Comparison of ENCODE assay signal across 26 cellular contexts in genomic region chr13:41945926-41946325, GRCh38. TPM values are rescaled to one million over a fixed set of nuclear protein-coding genes. Genes with fewer than 3 reads are reported as not detected.
DNase-seq lines count a peak whose midpoint lies in the region; ATAC-seq, FAIRE-seq and TF ChIP-seq lines count a peak whose summit lies in the region.
"Had no signal": no experiment of that assay in that cellular context is flagged by ENCODE, and none has a peak within 500 bp of the region (broad histone marks: within the 10 kb centered on the region; RNA-seq: fewer than 3 reads in every experiment).

No MANE protein-coding gene starts in this region.

- H3K4me1 Mint-ChIP-seq in activated naive CD8-positive, alpha-beta T cell (ENCODE audit: low read depth): peaks cover 10% of the 10 kb centered on the region
- peaks cover 9% of the 10 kb centered on the region for H3K4me1 Mint-ChIP-seq in activated naive CD8-positive, alpha-beta T cell treated with anti-CD3 and anti-CD28 coated beads, Interleukin-2, amount 50 U/mL, for 24 hours
- H3K4me1 Mint-ChIP-seq in astrocyte (ENCODE audit: low read depth, unreplicated experiment): peaks cover 11% of the 10 kb centered on the region
- H3K4me1 Mint-ChIP-seq: CD14-positive monocyte had no signal

- DNase-seq in activated naive CD8-positive, alpha-beta T cell treated with anti-CD3 and anti-CD28 coated beads, Interleukin-2, amount 50 U/mL, for 24 hours: no peak
- DNase-seq in astrocyte (ENCODE audit: low read depth): no peak
- DNase-seq in superior temporal gyrus (ENCODE audit: extremely low spot score): no peak
- DNase-seq: 8988T; ACHN; BE2C; C1 segment of cervical spinal cord; CD4-positive, alpha-beta memory T cell; CD4-positive, CD25-positive, alpha-beta regulatory T cell; CD8-positive, alpha-beta memory T cell; COR-L47; DMS 273 treated with DMSO at 0.1 percent for 48 hours; DMS153; DMS53; DMS79; DND-41; EL; GDM1 had no signal

- no peaks in the 10 kb centered on the region for H3K4me1 ChIP-seq in astrocyte (ENCODE audit: insufficient read depth, low read length)
- H3K4me1 ChIP-seq: BE2C, BLaER1 had no signal

- ATAC-seq in activated naive CD8-positive, alpha-beta T cell treated with anti-CD3 and anti-CD28 coated beads, Interleukin-2, amount 50 U/mL, for 24 hours: no peak
- ATAC-seq in HG02642 (IDR thresholded peaks at IDR 0.05; ENCODE audit: poor library complexity, unreplicated experiment): no peak
- ATAC-seq: GM12878 had no signal

- no peaks in the 10 kb centered on the region for H3K9me3 ChIP-seq in astrocyte (ENCODE audit: insufficient read depth, low read depth, low read length)
- H3K9me3 ChIP-seq: BE2C had no signal

- peaks cover 6% of the 10 kb centered on the region for H3K79me2 ChIP-seq in astrocyte (ENCODE audit: insufficient read depth, low read length)

- H3K4me2 ChIP-seq in astrocyte (ENCODE audit: low read length): no peak overlapping the region
- H3K4me2 ChIP-seq: BLaER1 had no signal

- H2AFZ ChIP-seq in astrocyte (ENCODE audit: low read depth, low read length): no peak overlapping the region

- H3K36me3 ChIP-seq in astrocyte (ENCODE audit: insufficient read depth, low read length): no peaks in the 10 kb centered on the region

- peaks cover 43% of the 10 kb centered on the region for H3K36me3 Mint-ChIP-seq in activated naive CD8-positive, alpha-beta T cell
- peaks cover 61% of the 10 kb centered on the region for H3K36me3 Mint-ChIP-seq in activated naive CD8-positive, alpha-beta T cell treated with anti-CD3 and anti-CD28 coated beads, Interleukin-2, amount 50 U/mL, for 24 hours (ENCODE audit: low read depth)
- H3K36me3 Mint-ChIP-seq in astrocyte (ENCODE audit: low read depth, unreplicated experiment): peaks cover 12% of the 10 kb centered on the region

- no peak overlapping the region for H3K27ac ChIP-seq in astrocyte (ENCODE audit: low read depth, low read length)
- H3K27ac ChIP-seq: BLaER1 had no signal

- peak overlapping the region; percentile 6 for H3K27ac Mint-ChIP-seq in activated naive CD8-positive, alpha-beta T cell
- H3K27ac Mint-ChIP-seq in activated naive CD8-positive, alpha-beta T cell treated with anti-CD3 and anti-CD28 coated beads, Interleukin-2, amount 50 U/mL, for 24 hours: no peak overlapping the region
- H3K27ac Mint-ChIP-seq in astrocyte (ENCODE audit: unreplicated experiment): no peak overlapping the region
- H3K27ac Mint-ChIP-seq: CD14-positive monocyte; CD4-positive, alpha-beta memory T cell; CD4-positive, CD25-positive, alpha-beta regulatory T cell had no signal

- peaks cover 7% of the 10 kb centered on the region for H4K20me1 ChIP-seq in astrocyte (ENCODE audit: insufficient read depth, low read length)
- H4K20me1 ChIP-seq: BLaER1 had no signal

- H3K9ac ChIP-seq in astrocyte (ENCODE audit: low read length): no peak overlapping the region
- H3K9ac ChIP-seq: BLaER1 had no signal

- FAIRE-seq in astrocyte (lab: Jason Lieb, UNC) (peak; percentile 60), islet of Langerhans (lab: Jason Lieb, UNC) (peak; percentile 74)
- FAIRE-seq: GM12878, GM12892, GM18507 had no signal

- H3K4me3 Mint-ChIP-seq in activated naive CD8-positive, alpha-beta T cell: no peak overlapping the region
- H3K4me3 Mint-ChIP-seq in activated naive CD8-positive, alpha-beta T cell treated with anti-CD3 and anti-CD28 coated beads, Interleukin-2, amount 50 U/mL, for 24 hours: no peak overlapping the region
- H3K4me3 Mint-ChIP-seq in astrocyte (ENCODE audit: unreplicated experiment): no peak overlapping the region
- H3K4me3 Mint-ChIP-seq: CD14-positive monocyte; CD4-positive, CD25-positive, alpha-beta regulatory T cell; CD8-positive, alpha-beta memory T cell had no signal

- TF ChIP-seq CTCF in astrocyte (IDR thresholded peaks at IDR 0.05; ENCODE audit: insufficient read depth, low read depth, low read length): no peak

- no peak overlapping the region for H3K4me3 ChIP-seq in astrocyte (ENCODE audit: insufficient read depth, low read depth, low read length)
- H3K4me3 ChIP-seq: BLaER1, GM12878 had no signal

- H3K27me3 Mint-ChIP-seq in activated naive CD8-positive, alpha-beta T cell: no peaks in the 10 kb centered on the region
- H3K27me3 Mint-ChIP-seq in activated naive CD8-positive, alpha-beta T cell treated with anti-CD3 and anti-CD28 coated beads, Interleukin-2, amount 50 U/mL, for 24 hours: no peaks in the 10 kb centered on the region
- H3K27me3 Mint-ChIP-seq in astrocyte (ENCODE audit: low read depth, unreplicated experiment): no peaks in the 10 kb centered on the region
- H3K27me3 Mint-ChIP-seq: CD4-positive, alpha-beta memory T cell; CD4-positive, CD25-positive, alpha-beta regulatory T cell; CD8-positive, alpha-beta memory T cell had no signal

- peaks cover 15% of the 10 kb centered on the region for H3K9me3 Mint-ChIP-seq in activated naive CD8-positive, alpha-beta T cell (ENCODE audit: low read depth)
- peaks cover 22% of the 10 kb centered on the region for H3K9me3 Mint-ChIP-seq in activated naive CD8-positive, alpha-beta T cell treated with anti-CD3 and anti-CD28 coated beads, Interleukin-2, amount 50 U/mL, for 24 hours
- peaks cover 12% of the 10 kb centered on the region for H3K9me3 Mint-ChIP-seq in astrocyte (ENCODE audit: unreplicated experiment)

- no peaks in the 10 kb centered on the region for H3K27me3 ChIP-seq in astrocyte (ENCODE audit: insufficient read depth, low read length)
- H3K27me3 ChIP-seq: BE2C, BLaER1 had no signal

RNA-seq across cellular contexts. Expression of gene VWA8, which starts 15.0 kb away (rescaled TPM):
- total RNA-seq in astrocyte: 14.6 and 15.6 TPM in 2 replicates
